Comparison of ENCODE assay signal across 14 cellular contexts in genomic region chr12:124544311-124544970, GRCh38. TPM values are rescaled to one million over a fixed set of nuclear protein-coding genes. Genes with fewer than 3 reads are reported as not detected.
A peak's percentile ranks its signal among the peaks of the same experiment; 100 is the strongest.
DNase-seq lines count a peak whose midpoint lies in the region; ATAC-seq, FAIRE-seq and TF ChIP-seq lines count a peak whose summit lies in the region.
"Had no signal": no experiment of that assay in that cellular context is flagged by ENCODE, and none has a peak within 500 bp of the region (broad histone marks: within the 10 kb centered on the region; RNA-seq: fewer than 3 reads in every experiment).

No MANE protein-coding gene starts in this region.

- WGBS in GM12878 (ENCODE audit: insufficient coverage, insufficient replicate concordance, low lambda C conversion rate, missing lambda C conversion rate) = 61% methylated on average over 16 of the region's 16 CpGs
- 90% methylated on average over 10 of the region's 16 CpGs for WGBS in HepG2 (ENCODE audit: low lambda C conversion rate)

- TF ChIP-seq CTCF in GM12878 (IDR thresholded peaks at IDR 0.05 in 2 of 3, conservative IDR thresholded peaks at IDR 0.05 in 1 of 3; ENCODE audit: control insufficient read depth in 2 of 3, extremely low read depth in 1 of 3, insufficient read depth in 1 of 3, low read depth in 3 of 3, low read length in 3 of 3) (no peak), neural cell (IDR thresholded peaks at IDR 0.05; ENCODE audit: poor library complexity, severe bottlenecking) (no peak), HepG2 (CRISPR knock-in tag; IDR thresholded peaks at IDR 0.05) (no peak)

- peak overlapping the region; percentile 46 to 93 (median 91) for H3K27ac Mint-ChIP-seq in IgD-negative memory B cell
- peak overlapping the region in 4 of 9 donors; percentile 15 to 82 (median 72) for H3K27ac Mint-ChIP-seq in naive thymus-derived CD4-positive, alpha-beta T cell
- H3K27ac Mint-ChIP-seq: activated CD4-positive, alpha-beta T cell treated with anti-CD3 and anti-CD28 coated beads, Interleukin-2, amount 10 ng/mL, durations not matched to agents 24 days and 14 days had no signal

- POLR2A ChIA-PET in GM12878 (lab: Charles Lee) (interaction anchor here (1.1 to 2.3 kb wide), 3 partner anchors 10 to 21 kb away, joined by 4 to 5 read pairs (median 4); no protein-coding TSS in a partner anchor), HepG2 (lab: Yijun Ruan, JAX) (no interaction called here)
- POLR2A ChIA-PET in naive thymus-derived CD4-positive, alpha-beta T cell (lab: Charles Lee) = no interaction called here

- TF ChIP-seq POLR2A in GM12878 (IDR thresholded peaks at IDR 0.05; ENCODE audit: low read depth, low read length) (no peak; the same call in 1 of the 2 replicates), HepG2 (IDR thresholded peaks at IDR 0.05; ENCODE audit: insufficient read depth in 1 of 2, low read depth in 2 of 2, low read length in 2 of 2) (no peak)

- H2AFZ ChIP-seq in GM12878 (ENCODE audit: control insufficient read depth, low read depth, low read length) (no peak overlapping the region), neural cell (ENCODE audit: low read depth, low read length) (no peak overlapping the region), HepG2 (ENCODE audit: low read length) (no peak overlapping the region)

- CTCF ChIA-PET in GM12878 (lab: Yijun Ruan, JAX) = interaction anchor here (1.5 to 2.1 kb wide), 2 partner anchors 8 to 51 kb away, joined by 3 to 7 read pairs; no protein-coding TSS in a partner anchor
- CTCF ChIA-PET in naive thymus-derived CD4-positive, alpha-beta T cell (lab: Charles Lee) = interaction anchor here (0.6 kb wide), 1 partner anchor 9 kb away, joined by 3 read pairs; no protein-coding TSS in a partner anchor
- CTCF ChIA-PET in HepG2 (lab: Yijun Ruan, JAX; ENCODE audit: low intra/inter-chr PET ratio, low total read pairs) = no interaction called here

- H3K4me1 ChIP-seq in GM12878 (ENCODE audit: control insufficient read depth, insufficient read depth, low read length) (peaks cover 61% of the 10 kb centered on the region), HepG2 (ENCODE audit: insufficient read depth, low read length) (peaks cover 17% of the 10 kb centered on the region)
- peaks cover 21 to 41% of the 10 kb centered on the region in 2 donors for H3K4me1 ChIP-seq in naive thymus-derived CD4-positive, alpha-beta T cell (ENCODE audit: control insufficient read depth in 2 of 2, insufficient read depth in 2 of 2, low read length in 2 of 2)

- H3K27me3 ChIP-seq in GM12878 (replicated peaks in 1 of 2; ENCODE audit: control insufficient read depth in 2 of 2, insufficient read depth in 2 of 2, low read length in 1 of 2) (no peaks in the 10 kb centered on the region), neural cell (ENCODE audit: insufficient read depth, low read depth, low read length) (no peaks in the 10 kb centered on the region), HepG2 (ENCODE audit: control insufficient read depth in 1 of 2, insufficient read depth in 2 of 2, low read length in 2 of 2) (no peaks in the 10 kb centered on the region)
- no peaks in the 10 kb centered on the region for H3K27me3 ChIP-seq in naive thymus-derived CD4-positive, alpha-beta T cell (ENCODE audit: control insufficient read depth in 2 of 2, insufficient read depth in 2 of 2, low read length in 2 of 2)

- TF ChIP-seq EP300 in GM12878 (IDR thresholded peaks at IDR 0.05; ENCODE audit: borderline replicate concordance in 1 of 2, control insufficient read depth in 1 of 2, low read depth in 2 of 2, low read length in 2 of 2) (no peak), neural cell (conservative IDR thresholded peaks at IDR 0.05; ENCODE audit: poor library complexity, severe bottlenecking) (no peak), HepG2 (IDR thresholded peaks at IDR 0.05; ENCODE audit: low read depth in 2 of 2, low read length in 2 of 2) (no peak), HepG2 (CRISPR knock-in tag; IDR thresholded peaks at IDR 0.05; ENCODE audit: borderline replicate concordance) (no peak)

- H3K79me2 ChIP-seq in GM12878 (ENCODE audit: control insufficient read depth, insufficient read depth, low read length) = peaks cover 79% of the 10 kb centered on the region
- peaks cover 39% of the 10 kb centered on the region for H3K79me2 ChIP-seq in neural cell (replicated peaks; ENCODE audit: insufficient read depth, low read length)
- H3K79me2 ChIP-seq in HepG2 (ENCODE audit: insufficient read depth, low read length) = peaks cover 11% of the 10 kb centered on the region

- peak overlapping the region; percentile 90 for H3K27ac ChIP-seq in GM12878 (ENCODE audit: control insufficient read depth, insufficient read depth)
- no peak overlapping the region for H3K27ac ChIP-seq in neural cell (ENCODE audit: low read length)
- no peak overlapping the region for H3K27ac ChIP-seq in naive thymus-derived CD4-positive, alpha-beta T cell (ENCODE audit: low read depth, low read length)
- H3K27ac ChIP-seq in HepG2 (ENCODE audit: extremely low read length, insufficient read depth, low read length) = no peak overlapping the region

- no peaks in the 10 kb centered on the region for H3K36me3 Mint-ChIP-seq in IgD-negative memory B cell
- peaks cover 0 to 11% (median 0%) of the 10 kb centered on the region in 5 donors for H3K36me3 Mint-ChIP-seq in naive thymus-derived CD4-positive, alpha-beta T cell

- no peaks in the 10 kb centered on the region for H3F3A ChIP-seq in neural cell (ENCODE audit: insufficient read depth, low read length, poor library complexity, severe bottlenecking)

- intact Hi-C loops in GM12878 (cut with micrococcal nuclease; ENCODE audit: unreplicated experiment) (loop anchor here (2.0 kb wide), 1 partner anchor 22 kb away; the partner anchor contains the start of gene NCOR2), HepG2 (cut with micrococcal nuclease; ENCODE audit: unreplicated experiment) (no loop called here)
- intact Hi-C loops in naive thymus-derived CD4-positive, alpha-beta T cell (cut with micrococcal nuclease) = no loop called here

- ATAC-seq in GM12878 (no peak), HepG2 (no peak)
- ATAC-seq in naive thymus-derived CD4-positive, alpha-beta T cell = no peak

- TF ChIP-seq RAD21 in GM12878 (IDR thresholded peaks at IDR 0.05; ENCODE audit: insufficient read depth, low read depth, low read length) = no peak
- no peak for TF ChIP-seq RAD21 in neural cell (conservative IDR thresholded peaks at IDR 0.05)
- no peak for TF ChIP-seq RAD21 in HepG2 (CRISPR knock-in tag; IDR thresholded peaks at IDR 0.05)

- no peaks in the 10 kb centered on the region for H3K9me2 ChIP-seq in neural cell (ENCODE audit: insufficient read depth, low read length)

- in situ Hi-C loops in Caki2 (cut with HindIII; ENCODE audit: low pct_unique_long_range_greater_than_20kb, low sequenced_read_pairs) = no loop called here
- in situ Hi-C loops in GM12878 (cut with MboI) = no loop called here
- in situ Hi-C loops in HepG2 (cut with HindIII; ENCODE audit: extremely low pct_ligation_motif_present, low pct_unique_long_range_greater_than_20kb) = no loop called here

- H3K4me2 ChIP-seq in GM12878 (ENCODE audit: control insufficient read depth, insufficient read depth) (peak overlapping the region; percentile 89), neural cell (ENCODE audit: low read length) (no peak overlapping the region), HepG2 (ENCODE audit: low read depth, low read length) (no peak overlapping the region)

- peak overlapping the region in 3 of 4 donors; percentile 70 to 87 (median 87) for H3K4me3 Mint-ChIP-seq in IgD-negative memory B cell
- peak overlapping the region in 1 of 10 donors; percentile 57 for H3K4me3 Mint-ChIP-seq in naive thymus-derived CD4-positive, alpha-beta T cell
- H3K4me3 Mint-ChIP-seq: activated naive CD8-positive, alpha-beta T cell treated with anti-CD3 and anti-CD28 coated beads for 36 hours had no signal

- H3K9me3 Mint-ChIP-seq in IgD-negative memory B cell = no peaks in the 10 kb centered on the region
- H3K9me3 Mint-ChIP-seq in naive thymus-derived CD4-positive, alpha-beta T cell = no peaks in the 10 kb centered on the region
- H3K9me3 Mint-ChIP-seq: activated CD4-positive, alpha-beta T cell treated with anti-CD3 and anti-CD28 coated beads, Interleukin-2, amount 10 ng/mL, durations not matched to agents 24 days and 14 days; activated naive CD8-positive, alpha-beta T cell treated with anti-CD3 and anti-CD28 coated beads for 36 hours had no signal

- DNase-seq in Caki2 (ENCODE audit: low read depth) (peak; percentile 54), GM12878 (ENCODE audit: low read depth, low spot score) (no peak), nucleus accumbens (lab: John Stamatoyannopoulos, UW) (no peak), HepG2 (ENCODE audit: low spot score) (no peak)
- DNase-seq in naive thymus-derived CD4-positive, alpha-beta T cell = no peak
- no peak for DNase-seq in activated T-cell treated with anti-CD3 and anti-CD28 coated beads, Interleukin-2, amount 50 U/mL, for 1 hour
- DNase-seq: activated CD4-positive, alpha-beta T cell treated with anti-CD3 and anti-CD28 coated beads, Interleukin-2, amount 10 ng/mL, durations not matched to agents 24 days and 14 days; activated naive CD8-positive, alpha-beta T cell treated with anti-CD3 and anti-CD28 coated beads for 36 hours; Caco-2; SIG-M5; stimulated activated CD4-positive, alpha-beta T cell treated with anti-CD3 and anti-CD28 coated beads, Interleukin-1b, Interleukin-23, amount 100 ng/mL, for 48 hours had no signal

- SMC1A ChIA-PET in GM12878 (lab: Charles Lee; ENCODE audit: uncharacterized antibody, unreplicated experiment) = interaction anchor here (0.7 to 2.8 kb wide), 6 partner anchors 7 to 51 kb away, joined by 3 to 20 read pairs (median 4); no protein-coding TSS in a partner anchor

- no peaks in the 10 kb centered on the region for H3K27me3 Mint-ChIP-seq in IgD-negative memory B cell
- no peaks in the 10 kb centered on the region for H3K27me3 Mint-ChIP-seq in naive thymus-derived CD4-positive, alpha-beta T cell
- H3K27me3 Mint-ChIP-seq: activated CD4-positive, alpha-beta T cell treated with anti-CD3 and anti-CD28 coated beads, Interleukin-2, amount 10 ng/mL, durations not matched to agents 24 days and 14 days; activated naive CD8-positive, alpha-beta T cell treated with anti-CD3 and anti-CD28 coated beads for 36 hours had no signal

- H3K9me3 ChIP-seq in GM12878 (replicated peaks; ENCODE audit: control insufficient read depth, insufficient read depth, low read length) = no peaks in the 10 kb centered on the region
- no peaks in the 10 kb centered on the region for H3K9me3 ChIP-seq in neural cell (ENCODE audit: low read length)
- H3K9me3 ChIP-seq in naive thymus-derived CD4-positive, alpha-beta T cell (ENCODE audit: control insufficient read depth in 2 of 3, low read length in 3 of 3) = no peaks in the 10 kb centered on the region
- H3K9me3 ChIP-seq in HepG2 (ENCODE audit: low read length) = no peaks in the 10 kb centered on the region
- H3K9me3 ChIP-seq: Caco-2 had no signal

- H3K4me3 ChIP-seq in GM12878 (0 out of 2 replicates have a peak overlapping the region, but pooled peaks have one; percentile 59), neural cell (ENCODE audit: low read length) (no peak overlapping the region), HepG2 (replicated peaks in 1 of 3; ENCODE audit: insufficient read depth in 1 of 3, low read depth in 2 of 3, low read length in 3 of 3) (no peak overlapping the region)
- H3K4me3 ChIP-seq in naive thymus-derived CD4-positive, alpha-beta T cell (ENCODE audit: low read length) = no peak overlapping the region

- H3K36me3 ChIP-seq in GM12878 (ENCODE audit: control insufficient read depth in 2 of 2, insufficient read depth in 2 of 2, low read length in 1 of 2) (peaks cover 3 to 8% of the 10 kb centered on the region in 2 experiments; a peak in 3 of 4 replicates), neural cell (ENCODE audit: insufficient read depth, low read length) (no peaks in the 10 kb centered on the region), HepG2 (replicated peaks in 1 of 2; ENCODE audit: control insufficient read depth in 1 of 2, insufficient read depth in 2 of 2, low read length in 2 of 2) (peaks cover 0 to 1% of the 10 kb centered on the region in 2 experiments; a peak in 3 of 5 replicates)
- peaks cover 0 to 10% (median 0%) of the 10 kb centered on the region in 3 experiments for H3K36me3 ChIP-seq in naive thymus-derived CD4-positive, alpha-beta T cell (ENCODE audit: control insufficient read depth in 2 of 3, insufficient read depth in 3 of 3, low read length in 3 of 3)

- BruUV-seq in GM12878 (replicated peaks; lab: Mats Ljungman, UMichigan) = no TSS peak
- no TSS peak for BruUV-seq in HepG2 (replicated peaks; lab: Mats Ljungman, UMichigan)

- H4K20me1 ChIP-seq in GM12878 (ENCODE audit: control insufficient read depth, insufficient read depth) (no peaks in the 10 kb centered on the region; the same call in 1 of the 2 replicates), neural cell (ENCODE audit: insufficient read depth) (no peaks in the 10 kb centered on the region), HepG2 (ENCODE audit: insufficient read depth, low read length) (peaks cover 24% of the 10 kb centered on the region; the same call in 1 of the 2 replicates)

- RAD21 ChIA-PET in GM12878 (lab: Charles Lee; ENCODE audit: unreplicated experiment) = interaction anchor here (1.5 kb wide), 1 partner anchor 66 kb away, joined by 4 read pairs; no protein-coding TSS in a partner anchor

- H3K4me1 Mint-ChIP-seq in IgD-negative memory B cell = peaks cover 27 to 44% (median 39%) of the 10 kb centered on the region in 3 donors
- H3K4me1 Mint-ChIP-seq in naive thymus-derived CD4-positive, alpha-beta T cell = peaks cover 25 to 73% (median 45%) of the 10 kb centered on the region in 7 donors

- H3K9ac ChIP-seq in GM12878 (ENCODE audit: control insufficient read depth, insufficient read depth, low read length) = peak overlapping the region; percentile 45
- H3K9ac ChIP-seq in neural cell (ENCODE audit: low read length) = peak overlapping the region; percentile 38
- no peak overlapping the region for H3K9ac ChIP-seq in HepG2 (ENCODE audit: insufficient read depth, low read depth, low read length)

- peak; percentile 31 for FAIRE-seq in GM12878 (lab: Jason Lieb, UNC)
- no peak for FAIRE-seq in HepG2 (lab: Jason Lieb, UNC)
- FAIRE-seq: endothelial cell of umbilical vein had no signal

RNA-seq across cellular contexts. Expression of gene NCOR2, which starts 23.0 kb away (rescaled TPM):
- 2.7 and 12.9 TPM in 2 replicates for total RNA-seq in Caki2 (2014; rRNA removed; shearing (Covaris generic); ENCODE audit: low replicate concordance)
- polyA plus RNA-seq in IgD-negative memory B cell (9.9 TPM), GM12878 (2011; rRNA removed) (2.6 and 4.2 TPM in 2 replicates), GM12878 (2014; fragmentation: Illumina TruSeq; extraction: Trizol) (10.2 and 17.4 TPM in 2 replicates), GM12878 (2014; fragmentation: Nextera tagmentation; extraction: Ambion mirVana) (under 1 TPM; 0.43 to 0.60 TPM), GM12878 (2014; rRNA removed) (41.1 and 63.1 TPM in 2 replicates), GM12878 (2016; fragmentation: Nextera tagmentation; extraction: Ambion mirVana) (10 to 100 TPM; 12.7 to 17.1 TPM), neural cell (2.8 and 4.8 TPM in 2 replicates), HepG2 (2011; rRNA removed) (4.5 and 4.8 TPM in 2 replicates)
- total RNA-seq in GM12878 (2013; cell fraction: nucleolus; rRNA removed) = 166 and 195 TPM in 2 replicates
- total RNA-seq in GM12878 (2014; rRNA removed) (12.8 and 18.6 TPM in 2 replicates), GM12878 (2014; rRNA removed; fragmentation: Illumina TruSeq; extraction: Trizol) (7.2 and 8.6 TPM in 2 replicates), GM12878 (2021) (164 and 179 TPM in 2 replicates), HepG2 (2016; rRNA removed; fragmentation: Illumina TruSeq; extraction: Trizol) (5.7 and 6.1 TPM in 2 replicates)
- polyA plus RNA-seq in GM12878 (2011; ENCODE audit: low read depth) = 25.4 TPM
- 6.2 and 8.2 TPM in 2 replicates for polyA plus RNA-seq in GM12878 (2011; cell fraction: cytosol; rRNA removed)
- 44.5 and 72.5 TPM in 2 replicates for polyA plus RNA-seq in GM12878 (2011; cell fraction: nucleus; rRNA removed)
- 79.0 and 103 TPM in 2 replicates for polyA plus RNA-seq in GM12878 (2012)
- 33.4 and 33.8 TPM in 2 replicates for polyA minus RNA-seq in GM12878 (2011; rRNA and poly(A)+ RNA removed)
- 26.9 and 42.9 TPM in 2 replicates for polyA minus RNA-seq in GM12878 (2011; cell fraction: cytosol; rRNA and poly(A)+ RNA removed)
- 23.1 and 47.3 TPM in 2 replicates for polyA minus RNA-seq in GM12878 (2011; cell fraction: nucleus; rRNA and poly(A)+ RNA removed)
- polyA minus RNA-seq in neural cell = 17.3 and 20.7 TPM in 2 replicates
- 100 to 1,000 TPM; 101 to 194 (median 112) TPM for total RNA-seq in naive thymus-derived CD4-positive, alpha-beta T cell
- polyA plus RNA-seq in naive thymus-derived CD4-positive, alpha-beta T cell = 10 to 100 TPM in 1 of 2 donors, 1 to 10 TPM in 1; 5.3 to 17.3 TPM
- total RNA-seq in HepG2 (2016; cell fraction: cytosol; rRNA removed; fragmentation: Illumina TruSeq; extraction: Trizol; ENCODE audit: low read depth) = 10.5 and 12.4 TPM in 2 replicates
- 5.6 and 7.1 TPM in 2 replicates for total RNA-seq in HepG2 (2016; cell fraction: insoluble cytoplasmic fraction; rRNA removed; fragmentation: Illumina TruSeq; extraction: Trizol)
- total RNA-seq in HepG2 (2016; cell fraction: membrane; rRNA removed; fragmentation: Illumina TruSeq; extraction: Trizol) = 15.2 and 16.6 TPM in 2 replicates
- total RNA-seq in HepG2 (2016; cell fraction: nucleus; rRNA removed; fragmentation: Illumina TruSeq; extraction: Trizol) = 12.4 and 13.1 TPM in 2 replicates
- 2.8 and 4.1 TPM in 2 replicates for polyA plus RNA-seq in HepG2 (2011; cell fraction: cytosol; rRNA removed)
- polyA plus RNA-seq in HepG2 (2011; cell fraction: nucleus; rRNA removed) = 30.4 and 39.4 TPM in 2 replicates
- polyA plus RNA-seq in HepG2 (2012) = 32.8 and 41.1 TPM in 2 replicates
- polyA plus RNA-seq in HepG2 (2016; cell fraction: cytosol; fragmentation: Illumina TruSeq; extraction: Trizol; ENCODE audit: low read depth) = 2.8 and 3.1 TPM in 2 replicates
- polyA plus RNA-seq in HepG2 (2016; cell fraction: insoluble cytoplasmic fraction; fragmentation: Illumina TruSeq; extraction: Trizol; ENCODE audit: low read depth) = 17.3 and 24.8 TPM in 2 replicates
- polyA plus RNA-seq in HepG2 (2016; cell fraction: membrane; fragmentation: Illumina TruSeq; extraction: Trizol; ENCODE audit: low read depth) = 7.1 and 8.9 TPM in 2 replicates
- 43.0 and 54.1 TPM in 2 replicates for polyA plus RNA-seq in HepG2 (2016; cell fraction: nucleus; fragmentation: Illumina TruSeq; extraction: Trizol; ENCODE audit: insufficient read depth, low read depth)
- 21.9 and 23.2 TPM in 2 replicates for polyA minus RNA-seq in HepG2 (2011; rRNA and poly(A)+ RNA removed; ENCODE audit: low replicate concordance)
- polyA minus RNA-seq in HepG2 (2011; cell fraction: cytosol; rRNA and poly(A)+ RNA removed) = 16.5 and 17.0 TPM in 2 replicates
- 20.9 and 22.6 TPM in 2 replicates for polyA minus RNA-seq in HepG2 (2011; cell fraction: nucleus; rRNA and poly(A)+ RNA removed)
